In genomic region chr11:121754603-121755002, GRCh38 we compare ENCODE assay signal across 1 cellular context.
TF ChIP-seq lines count a peak whose summit lies in the region.

No MANE protein-coding gene starts in this region.

TF ChIP-seq in GM23338, 12 proteins besides CTCF, POLR2A, EP300 and RAD21 (continued from another document):
- no peak for TF ChIP-seq ZNF462 (CRISPR knock-in tag; IDR thresholded peaks at IDR 0.05)
- no peak for TF ChIP-seq ZNF331 (CRISPR knock-in tag; IDR thresholded peaks at IDR 0.05; ENCODE audit: low read depth)
- TF ChIP-seq ZNF114 (CRISPR knock-in tag; IDR thresholded peaks at IDR 0.05): no peak
- TF ChIP-seq, protein P1, sequence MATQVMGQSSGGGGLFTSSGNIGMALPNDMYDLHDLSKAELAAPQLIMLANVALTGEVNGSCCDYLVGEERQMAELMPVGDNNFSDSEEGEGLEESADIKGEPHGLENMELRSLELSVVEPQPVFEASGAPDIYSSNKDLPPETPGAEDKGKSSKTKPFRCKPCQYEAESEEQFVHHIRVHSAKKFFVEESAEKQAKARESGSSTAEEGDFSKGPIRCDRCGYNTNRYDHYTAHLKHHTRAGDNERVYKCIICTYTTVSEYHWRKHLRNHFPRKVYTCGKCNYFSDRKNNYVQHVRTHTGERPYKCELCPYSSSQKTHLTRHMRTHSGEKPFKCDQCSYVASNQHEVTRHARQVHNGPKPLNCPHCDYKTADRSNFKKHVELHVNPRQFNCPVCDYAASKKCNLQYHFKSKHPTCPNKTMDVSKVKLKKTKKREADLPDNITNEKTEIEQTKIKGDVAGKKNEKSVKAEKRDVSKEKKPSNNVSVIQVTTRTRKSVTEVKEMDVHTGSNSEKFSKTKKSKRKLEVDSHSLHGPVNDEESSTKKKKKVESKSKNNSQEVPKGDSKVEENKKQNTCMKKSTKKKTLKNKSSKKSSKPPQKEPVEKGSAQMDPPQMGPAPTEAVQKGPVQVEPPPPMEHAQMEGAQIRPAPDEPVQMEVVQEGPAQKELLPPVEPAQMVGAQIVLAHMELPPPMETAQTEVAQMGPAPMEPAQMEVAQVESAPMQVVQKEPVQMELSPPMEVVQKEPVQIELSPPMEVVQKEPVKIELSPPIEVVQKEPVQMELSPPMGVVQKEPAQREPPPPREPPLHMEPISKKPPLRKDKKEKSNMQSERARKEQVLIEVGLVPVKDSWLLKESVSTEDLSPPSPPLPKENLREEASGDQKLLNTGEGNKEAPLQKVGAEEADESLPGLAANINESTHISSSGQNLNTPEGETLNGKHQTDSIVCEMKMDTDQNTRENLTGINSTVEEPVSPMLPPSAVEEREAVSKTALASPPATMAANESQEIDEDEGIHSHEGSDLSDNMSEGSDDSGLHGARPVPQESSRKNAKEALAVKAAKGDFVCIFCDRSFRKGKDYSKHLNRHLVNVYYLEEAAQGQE (IDR thresholded peaks at IDR 0.05; ENCODE audit: unreplicated experiment): no peak
TF ChIP-seq in GM23338: peak in this region for 0.
